ENCODE assay signal across 8 cellular contexts in the genomic region with DNA sequence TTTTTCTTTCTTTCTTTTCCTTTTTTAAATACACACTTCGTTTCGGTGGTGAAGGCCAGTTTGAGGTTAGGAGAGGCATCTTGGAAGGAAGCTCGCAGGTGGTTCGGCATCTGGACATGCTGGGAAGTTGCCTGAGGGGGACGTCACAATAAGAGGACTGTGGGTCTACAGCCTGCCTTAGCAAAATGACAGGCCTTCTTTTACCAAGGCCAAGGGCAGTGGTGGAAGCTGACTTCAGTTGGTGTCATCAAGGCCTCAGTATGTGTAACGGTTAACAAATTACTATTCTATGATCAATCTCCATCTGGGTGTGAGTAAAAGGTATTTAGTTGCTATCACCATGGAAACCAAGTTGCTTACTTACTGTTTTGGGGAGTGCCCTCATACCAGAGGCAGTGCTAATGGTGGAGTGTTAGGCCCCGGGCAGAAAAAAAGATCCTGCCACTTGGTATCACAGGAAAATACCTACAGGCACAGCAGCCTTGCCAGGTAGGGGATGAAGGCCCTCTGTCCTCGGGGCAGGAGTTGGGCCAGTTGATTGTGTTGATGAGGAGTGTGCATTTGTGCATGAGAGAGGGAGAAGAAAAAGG. TPM values are rescaled to one million over a fixed set of nuclear protein-coding genes. Genes with fewer than 3 reads are reported as not detected.
A peak's percentile ranks its signal among the peaks of the same experiment; 100 is the strongest.
DNase-seq lines count a peak whose midpoint lies in the region; ATAC-seq and TF ChIP-seq lines count a peak whose summit lies in the region.

No MANE protein-coding gene starts in this region.

- no peaks in the 10 kb centered on the region for H3K9me3 ChIP-seq in ascending aorta
- H3K9me3 ChIP-seq in thoracic aorta = no peaks in the 10 kb centered on the region

- peaks cover 5 to 18% of the 10 kb centered on the region in 2 donors for H3K36me3 ChIP-seq in ascending aorta
- H3K36me3 ChIP-seq in thoracic aorta = no peaks in the 10 kb centered on the region

- DNase-seq in stimulated activated CD4-positive, alpha-beta T cell treated with anti-CD3 and anti-CD28 coated beads, Interleukin-4, amount 100 ng/mL, for 24 hours = peak; percentile 21
- no peak for DNase-seq in stimulated activated CD4-positive, alpha-beta T cell treated with anti-CD3 and anti-CD28 coated beads, Interleukin-4, amount 100 ng/mL, for 4 hours
- DNase-seq in ascending aorta (ENCODE audit: low spot score in 2 of 2) = no peak
- DNase-seq in thoracic aorta (ENCODE audit: low spot score) = no peak
- DNase-seq in GF-D8 (lab: John Stamatoyannopoulos, UW) = no peak
- DNase-seq in NCI-H82 (lab: John Stamatoyannopoulos, UW) = no peak

- H3K4me3 ChIP-seq in ascending aorta (peak overlapping the region in 1 of 2 donors; percentile 34), thoracic aorta (peak overlapping the region; percentile 26)

- no peak for ATAC-seq in thoracic aorta (ENCODE audit: insufficient number of reproducible peaks, low FRiP score, low read depth)
- ATAC-seq in HG03342 (IDR thresholded peaks at IDR 0.05; ENCODE audit: unreplicated experiment) = no peak

- H3K4me1 ChIP-seq in ascending aorta (peaks cover 33 to 91% of the 10 kb centered on the region in 2 donors), thoracic aorta (ENCODE audit: control insufficient read depth in 1 of 2, low read depth in 2 of 2) (peaks cover 77 to 95% of the 10 kb centered on the region in 2 donors)

- intact Hi-C loops in ascending aorta (cut with DNase I) = loop anchor here (2.0 to 10.0 kb wide), 3 partner anchors 27 to 747 kb away; a partner anchor contains a TSS

- TF ChIP-seq CTCF in ascending aorta (IDR thresholded peaks at IDR 0.05) = no peak
- no peak for TF ChIP-seq CTCF in thoracic aorta (IDR thresholded peaks at IDR 0.05)

- H3K27ac ChIP-seq in ascending aorta (peak overlapping the region; percentile 92 to 96), layer of hippocampus (ENCODE audit: low read depth, low read length) (peak overlapping the region; percentile 86), thoracic aorta (peak overlapping the region; percentile 99 to 100)

- H3K27me3 ChIP-seq in ascending aorta = no peaks in the 10 kb centered on the region
- no peaks in the 10 kb centered on the region for H3K27me3 ChIP-seq in layer of hippocampus (ENCODE audit: control insufficient read depth, insufficient read depth, low read length)
- no peaks in the 10 kb centered on the region for H3K27me3 ChIP-seq in thoracic aorta (replicated peaks; ENCODE audit: insufficient read depth)

RNA-seq across cellular contexts. Expression of a gene that starts 10.3 kb away (rescaled TPM):
- total RNA-seq in ascending aorta (1,036 TPM), thoracic aorta (1,000 to 10,000 TPM in 1 of 2 donors, 100 to 1,000 TPM in 1; 668 to 1,387 TPM)

RNA-seq across cellular contexts. Expression of a gene that starts 38.7 kb away (rescaled TPM):
- 696 TPM for total RNA-seq in ascending aorta
- 100 to 1,000 TPM; 237 to 302 TPM for total RNA-seq in thoracic aorta

RNA-seq across cellular contexts. Expression of a gene that starts 40.0 kb away (rescaled TPM):
- 15.1 TPM for total RNA-seq in ascending aorta
- total RNA-seq in thoracic aorta = 10 to 100 TPM in 1 of 2 donors, 1 to 10 TPM in 1; 4.6 to 33.7 TPM
